Comparison of ENCODE assay signal across 8 cellular contexts in genomic region chr10:70364001-70364771, GRCh38. TPM values are rescaled to one million over a fixed set of nuclear protein-coding genes. Genes with fewer than 3 reads are reported as not detected.
A peak's percentile ranks its signal among the peaks of the same experiment; 100 is the strongest.
DNase-seq lines count a peak whose midpoint lies in the region; ATAC-seq lines count a peak whose summit lies in the region.

No MANE protein-coding gene starts in this region.

- H3K23ac ChIP-seq in mesendoderm (ENCODE audit: low read length), result no peak overlapping the region

- no peak overlapping the region for H3K4ac ChIP-seq in mesendoderm (ENCODE audit: low read depth, low read length)

- H3K56ac ChIP-seq in mesendoderm (ENCODE audit: low read length), result peak overlapping the region; percentile 30

- no peak overlapping the region for H4K8ac ChIP-seq in mesendoderm (ENCODE audit: low read depth, low read length)

- H4K20me1 ChIP-seq in BLaER1, result peaks cover 26% of the 10 kb centered on the region; the same call in 1 of the 2 replicates

- H2AK5ac ChIP-seq in mesendoderm (ENCODE audit: low read length), result no peak overlapping the region

- H3K4me1 ChIP-seq in BLaER1 (peaks cover 28% of the 10 kb centered on the region), mesendoderm (ENCODE audit: control insufficient read depth, low read depth, low read length) (no peaks in the 10 kb centered on the region)

- H3K4me3 Mint-ChIP-seq in effector memory CD8-positive, alpha-beta T cell, result peak overlapping the region; percentile 43 to 45

- H3K27ac ChIP-seq in BLaER1, result peak overlapping the region; percentile 87
- H3K27ac ChIP-seq in mesendoderm (ENCODE audit: low read depth, low read length), result no peak overlapping the region

- H3K27ac Mint-ChIP-seq in effector memory CD8-positive, alpha-beta T cell, result no peak overlapping the region

- peaks cover 7% of the 10 kb centered on the region for H3K36me3 Mint-ChIP-seq in effector memory CD8-positive, alpha-beta T cell (ENCODE audit: insufficient read depth)

- H3K9ac ChIP-seq in BLaER1, result peak overlapping the region; percentile 69
- H3K9ac ChIP-seq in mesendoderm (ENCODE audit: low read length), result peak overlapping the region; percentile 21

- ATAC-seq in GM19372 (IDR thresholded peaks at IDR 0.05; ENCODE audit: low read depth, unreplicated experiment) (peak; percentile 88), HG03565 (IDR thresholded peaks at IDR 0.05; ENCODE audit: unreplicated experiment) (peak; percentile 71)
- ATAC-seq in effector memory CD8-positive, alpha-beta T cell (replicated peaks), result peak; percentile 99

- no peaks in the 10 kb centered on the region for H3K79me1 ChIP-seq in mesendoderm (ENCODE audit: low read length)

- no CpG with 5 or more reads among the region's 14 CpGs for WGBS in mesendoderm (ENCODE audit: extremely low coverage, insufficient coverage, low lambda C conversion rate)

- no peaks in the 10 kb centered on the region for H3K27me3 ChIP-seq in BLaER1
- H3K27me3 ChIP-seq in mesendoderm (ENCODE audit: insufficient read depth, low read length, poor library complexity), result no peaks in the 10 kb centered on the region

- H3K4me2 ChIP-seq in BLaER1, result peak overlapping the region; percentile 86
- no peak overlapping the region for H3K4me2 ChIP-seq in mesendoderm (ENCODE audit: low read length)

- H3K4me1 Mint-ChIP-seq in effector memory CD8-positive, alpha-beta T cell (ENCODE audit: low read depth in 2 of 2), result peaks cover 6% of the 10 kb centered on the region in 2 donors

- no peaks in the 10 kb centered on the region for H3K79me2 ChIP-seq in mesendoderm (ENCODE audit: control insufficient read depth, insufficient read depth, low read length)

- no peak overlapping the region for H2BK5ac ChIP-seq in mesendoderm (ENCODE audit: low read length)

- H3K36me3 ChIP-seq in BLaER1 (peaks cover 6% of the 10 kb centered on the region), mesendoderm (ENCODE audit: control insufficient read depth, insufficient read depth, low read length) (no peaks in the 10 kb centered on the region)

- H4K5ac ChIP-seq in mesendoderm (ENCODE audit: low read length), result no peak overlapping the region

- no peak overlapping the region for H2BK120ac ChIP-seq in mesendoderm (ENCODE audit: low read depth, low read length)

- DNase-seq in NK-92 treated with Interleukin-12 subunit alpha and Interleukin-12 subunit beta, amount 100 ng/mL, for 24 hours (lab: John Stamatoyannopoulos, UW), result peak; percentile 83
- peak; percentile 92 for DNase-seq in activated CD8-positive, alpha-beta memory T cell treated with anti-CD3 and anti-CD28 coated beads for 24 hours
- peak; percentile 81 to 83 (median 82) for DNase-seq in effector memory CD8-positive, alpha-beta T cell
- peak; percentile 91 for DNase-seq in mesendoderm
- DNase-seq in stimulated activated CD8-positive, alpha-beta memory T cell treated with anti-CD3 and anti-CD28 coated beads, Interleukin-12 subunit alpha, Interleukin-12 subunit beta, amount 100 ng/mL, for 24 hours (ENCODE audit: extremely low read depth), result peak; percentile 51

- no peaks in the 10 kb centered on the region for H3K27me3 Mint-ChIP-seq in effector memory CD8-positive, alpha-beta T cell

- no peak overlapping the region for H3K18ac ChIP-seq in mesendoderm (ENCODE audit: low read length)

- no peaks in the 10 kb centered on the region for H3K9me3 Mint-ChIP-seq in effector memory CD8-positive, alpha-beta T cell

- H3K9me3 ChIP-seq in BLaER1, result no peaks in the 10 kb centered on the region

- H2BK15ac ChIP-seq in mesendoderm (replicated peaks; ENCODE audit: low read depth), result no peak overlapping the region

- H3K4me3 ChIP-seq in BLaER1 (0 out of 2 replicates have a peak overlapping the region, but pooled peaks have one; percentile 3), mesendoderm (ENCODE audit: low read length) (no peak overlapping the region)

RNA-seq across cellular contexts. Expression of gene LRRC20, which starts 18.2 kb away (rescaled TPM):
- polyA plus RNA-seq in mesendoderm (2013, experiment 1 of 2), result 7.1 TPM
- 7.8 TPM for polyA plus RNA-seq in mesendoderm (2013, experiment 2 of 2)

RNA-seq across cellular contexts. Expression of gene EIF4EBP2, which starts 39.8 kb away (rescaled TPM):
- polyA plus RNA-seq in mesendoderm (2013, experiment 1 of 2), result 106 TPM
- 104 TPM for polyA plus RNA-seq in mesendoderm (2013, experiment 2 of 2)
